8 cellular contexts compared by ENCODE assay signal in the genomic region with DNA sequence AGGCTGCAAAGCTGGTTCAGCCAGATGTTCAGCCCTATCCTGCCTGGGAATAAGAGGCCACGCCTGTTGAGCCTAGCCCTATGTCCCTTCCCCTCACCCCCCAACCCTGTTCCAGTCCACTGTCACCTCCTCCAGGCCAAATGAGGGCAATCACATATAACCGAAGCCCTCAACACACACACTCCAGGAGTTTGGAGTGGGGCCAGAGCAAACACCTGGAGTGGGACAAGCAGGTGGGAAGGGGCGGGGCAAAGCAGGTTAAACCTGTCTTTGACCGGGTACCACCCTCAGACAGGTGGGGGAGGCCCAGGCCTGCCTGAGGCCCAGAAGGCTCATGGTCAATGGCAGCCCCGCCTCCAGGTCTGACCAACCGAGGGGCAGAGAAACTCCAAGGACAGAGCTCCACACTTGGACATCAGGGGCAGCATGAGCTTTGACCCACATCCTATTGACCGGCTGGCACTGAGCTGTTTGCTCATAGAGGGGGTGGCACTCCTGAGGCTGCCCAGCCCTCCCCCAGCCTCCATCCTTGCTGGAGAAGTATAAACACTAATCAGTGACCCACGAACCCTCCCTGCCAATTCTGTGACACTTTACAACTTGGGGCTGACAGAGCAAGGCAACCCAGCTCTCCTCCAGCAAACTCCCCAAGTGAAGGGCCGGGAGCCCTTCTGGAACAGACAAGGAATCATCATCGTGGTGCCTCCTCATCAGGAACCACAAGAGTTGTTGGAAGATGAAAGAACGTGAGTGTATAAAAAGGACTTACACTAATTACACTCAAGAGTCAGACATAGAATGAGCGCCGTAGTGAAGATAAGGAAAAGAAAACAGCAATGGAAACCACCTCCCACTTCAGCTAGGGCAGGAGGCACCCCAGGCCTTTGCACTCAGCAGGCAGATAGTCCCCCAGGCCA. TPM values are rescaled to one million over a fixed set of nuclear protein-coding genes. Genes with fewer than 3 reads are reported as not detected.
A peak's percentile ranks its signal among the peaks of the same experiment; 100 is the strongest.
DNase-seq lines count a peak whose midpoint lies in the region; ATAC-seq and TF ChIP-seq lines count a peak whose summit lies in the region.

No MANE protein-coding gene starts in this region.

- POLR2A ChIA-PET in Panc1 (lab: Charles Lee) = interaction anchor here (0.5 kb wide), 1 partner anchor 94 kb away, joined by 5 read pairs; no protein-coding TSS in a partner anchor

- H3K9me3 ChIP-seq in Panc1 (ENCODE audit: control insufficient read depth, insufficient read depth, low read depth, low read length) (no peaks in the 10 kb centered on the region), iPS-20b (ENCODE audit: insufficient read depth, low read depth, low read length) (no peaks in the 10 kb centered on the region)

- peak; percentile 22 to 72 for DNase-seq in NCI-H2081 (lab: John Stamatoyannopoulos, UW)
- DNase-seq in NCI-H2081 treated with DMSO at 0.1 percent for 48 hours (lab: John Stamatoyannopoulos, UW) = no peak
- no peak for DNase-seq in Panc1 (ENCODE audit: low read depth, low spot score)
- no peak for DNase-seq in A172 (ENCODE audit: low spot score)
- DNase-seq in effector CD4-positive, alpha-beta T cell = no peak
- no peak for DNase-seq in D341Med (ENCODE audit: low spot score)

- ATAC-seq in Panc1 = no peak
- ATAC-seq in stimulated activated memory B cell treated with anti-CD40 and anti-IgM and Interleukin-4, amounts not matched to agents 10 μg/mL and 1 μg/mL and 100 μg/mL, for 72 hours = no peak

- peak overlapping the region; percentile 40 for H3K4me3 Mint-ChIP-seq in stimulated activated memory B cell treated with anti-CD40 and anti-IgM and Interleukin-4, amounts not matched to agents 10 μg/mL and 1 μg/mL and 100 μg/mL, for 72 hours

- H3K36me3 ChIP-seq in Panc1 (ENCODE audit: control insufficient read depth, insufficient read depth, low read length) (no peaks in the 10 kb centered on the region; the same call in 1 of the 2 replicates), iPS-20b (ENCODE audit: insufficient read depth, low read depth, low read length) (peaks cover 39% of the 10 kb centered on the region)

- CTCF ChIA-PET in Panc1 (lab: Charles Lee) = interaction anchor here (0.6 kb wide), 1 partner anchor 85 kb away, joined by 4 read pairs; no protein-coding TSS in a partner anchor

- H3K36me3 Mint-ChIP-seq in stimulated activated memory B cell treated with anti-CD40 and anti-IgM and Interleukin-4, amounts not matched to agents 10 μg/mL and 1 μg/mL and 100 μg/mL, for 72 hours = no peaks in the 10 kb centered on the region

- peak overlapping the region; percentile 62 to 76 for H3K4me3 ChIP-seq in Panc1 (ENCODE audit: low read depth in 2 of 2, low read length in 2 of 2)
- peak overlapping the region; percentile 76 for H3K4me3 ChIP-seq in iPS-20b (ENCODE audit: low read length)

- H3K4me1 ChIP-seq in Panc1 (ENCODE audit: control insufficient read depth, insufficient read depth, low read length) (peaks cover 8% of the 10 kb centered on the region), iPS-20b (ENCODE audit: insufficient read depth, low read length) (peaks cover 8% of the 10 kb centered on the region; the same call in 1 of the 2 replicates)

- H3K27ac Mint-ChIP-seq in stimulated activated memory B cell treated with anti-CD40 and anti-IgM and Interleukin-4, amounts not matched to agents 10 μg/mL and 1 μg/mL and 100 μg/mL, for 72 hours = no peak overlapping the region

- BruUV-seq in Panc1 (replicated peaks; lab: Mats Ljungman, UMichigan) = no TSS peak

- H3K9me3 Mint-ChIP-seq in stimulated activated memory B cell treated with anti-CD40 and anti-IgM and Interleukin-4, amounts not matched to agents 10 μg/mL and 1 μg/mL and 100 μg/mL, for 72 hours = no peaks in the 10 kb centered on the region

- peaks cover 50% of the 10 kb centered on the region for H3K4me1 Mint-ChIP-seq in stimulated activated memory B cell treated with anti-CD40 and anti-IgM and Interleukin-4, amounts not matched to agents 10 μg/mL and 1 μg/mL and 100 μg/mL, for 72 hours

- H3K27ac ChIP-seq in Panc1 (ENCODE audit: low read length) = peak overlapping the region; percentile 71
- H3K27ac ChIP-seq in iPS-20b (ENCODE audit: low read length) = no peak overlapping the region

- in situ Hi-C loops in Panc1 (cut with HindIII; ENCODE audit: low pct_unique_long_range_greater_than_20kb, low sequenced_read_pairs) = no loop called here

- H3K27me3 ChIP-seq in Panc1 (ENCODE audit: control insufficient read depth, insufficient read depth, low read length) (no peaks in the 10 kb centered on the region), iPS-20b (ENCODE audit: insufficient read depth, low read length) (peaks cover 39% of the 10 kb centered on the region)

- H3K27me3 Mint-ChIP-seq in stimulated activated memory B cell treated with anti-CD40 and anti-IgM and Interleukin-4, amounts not matched to agents 10 μg/mL and 1 μg/mL and 100 μg/mL, for 72 hours = no peaks in the 10 kb centered on the region

- peak overlapping the region; percentile 92; the same call in 1 of the 2 replicates for H3K9ac ChIP-seq in iPS-20b (ENCODE audit: low read depth, low read length)

- intact Hi-C loops in Panc1 (cut with micrococcal nuclease; ENCODE audit: unreplicated experiment) = no loop called here

- TF ChIP-seq CTCF in Panc1 (IDR thresholded peaks at IDR 0.05) = no peak

RNA-seq across cellular contexts. Expression of a gene that starts 1.5 kb away (rescaled TPM):
- 27.0 TPM for total RNA-seq in Panc1 (2021; ENCODE audit: unreplicated experiment)
- 18.5 TPM for polyA plus RNA-seq in Panc1 (2012; ENCODE audit: insufficient read length)
- total RNA-seq in A172 (2014; rRNA removed; shearing (Covaris generic)) = 0.45 TPM in 1 of 2 replicates, not detected in the other

RNA-seq across cellular contexts. Expression of a gene that starts 10.7 kb away (rescaled TPM):
- total RNA-seq in Panc1 (2021; ENCODE audit: unreplicated experiment) = 14.3 TPM
- 14.7 TPM for polyA plus RNA-seq in Panc1 (2012; ENCODE audit: insufficient read length)
- 27.7 and 35.1 TPM in 2 replicates for total RNA-seq in A172 (2014; rRNA removed; shearing (Covaris generic))

RNA-seq across cellular contexts. Expression of a gene that starts 29.9 kb away (rescaled TPM):
- 58.9 TPM for total RNA-seq in Panc1 (2021; ENCODE audit: unreplicated experiment)
- polyA plus RNA-seq in Panc1 (2012; ENCODE audit: insufficient read length) = 34.4 TPM
- total RNA-seq in A172 (2014; rRNA removed; shearing (Covaris generic)) = 8.0 and 16.4 TPM in 2 replicates

Comparison
In these comparisons a context has a peak if more than half of its experiments do, and no peak if none do; other contexts are left out.
1. DNase-seq: peak in NCI-H2081 (2 of 2); none in NCI-H2081 treated with DMSO at 0.1 percent for 48 hours (single experiment), Panc1 (single experiment), A172 (single experiment), effector CD4-positive, alpha-beta T cell (single experiment) and D341Med (single experiment).
2. RNA of a gene that starts 1.5 kb away (total RNA-seq): 27.0 TPM in Panc1 (single experiment); 0.45 TPM in A172; every median in the first group is over 10 times any median in the second.